In genomic region chr1:205891481-205891880, GRCh38 we compare ENCODE assay signal across 10 cellular contexts. TPM values are rescaled to one million over a fixed set of nuclear protein-coding genes. Genes with fewer than 3 reads are reported as not detected.
DNase-seq lines count a peak whose midpoint lies in the region; FAIRE-seq and TF ChIP-seq lines count a peak whose summit lies in the region.
"Not testable (repeated sequence)": the region's sequence is repeated elsewhere in the genome, so short reads cannot be mapped to it uniquely, and the experiment has no call there.
"Had no signal": no experiment of that assay in that cellular context is flagged by ENCODE, and none has a peak within 500 bp of the region (broad histone marks: within the 10 kb centered on the region; RNA-seq: fewer than 3 reads in every experiment).

No MANE protein-coding gene starts in this region.

- not testable (repeated sequence) for H4K91ac ChIP-seq in trophoblast cell (ENCODE audit: low read depth, low read length)

- H3K4me1 Mint-ChIP-seq in astrocyte (ENCODE audit: low read depth, unreplicated experiment) = peaks cover 35% of the 10 kb centered on the region

- no CpG with 5 or more reads among the region's 2 CpGs for WGBS in trophoblast cell (ENCODE audit: extremely low coverage, insufficient coverage, insufficient read length)

- H3K18ac ChIP-seq in trophoblast cell (ENCODE audit: low read length) = not testable (repeated sequence)

- not testable (repeated sequence) for H3K14ac ChIP-seq in trophoblast cell (ENCODE audit: low read length)

- H3K27ac ChIP-seq in astrocyte (ENCODE audit: low read depth, low read length); trophoblast cell (ENCODE audit: low read depth, low read length): not testable (repeated sequence)

- not testable (repeated sequence) for H3K4me3 ChIP-seq in astrocyte (ENCODE audit: insufficient read depth, low read depth, low read length); choroid plexus epithelial cell (ENCODE audit: low read depth, low read length); fibroblast of the aortic adventitia (ENCODE audit: low read depth, low read length); trophoblast cell (ENCODE audit: low read depth, low read length)

- H4K20me1 ChIP-seq in astrocyte (ENCODE audit: insufficient read depth, low read length) = not testable (repeated sequence)

- FAIRE-seq in astrocyte (lab: Jason Lieb, UNC) = not testable (repeated sequence)

- not testable (repeated sequence) for H2BK5ac ChIP-seq in trophoblast cell (ENCODE audit: low read depth, low read length, poor library complexity)

- not testable (repeated sequence) for H3K23ac ChIP-seq in trophoblast cell (ENCODE audit: low read length)

- H2BK120ac ChIP-seq in trophoblast cell (ENCODE audit: insufficient read depth, low read length, poor library complexity) = not testable (repeated sequence)

- H3K4me3 Mint-ChIP-seq in astrocyte (ENCODE audit: unreplicated experiment) = not testable (repeated sequence)

- not testable (repeated sequence) for H3K36me3 ChIP-seq in astrocyte (ENCODE audit: insufficient read depth, low read length); trophoblast cell (ENCODE audit: control insufficient read depth in 1 of 2, insufficient read depth in 2 of 2, low read length in 2 of 2)

- not testable (repeated sequence) for H3K79me1 ChIP-seq in trophoblast cell (ENCODE audit: low read length)

- TF ChIP-seq CTCF in astrocyte (IDR thresholded peaks at IDR 0.05; ENCODE audit: insufficient read depth, low read depth, low read length); choroid plexus epithelial cell (conservative IDR thresholded peaks at IDR 0.05; ENCODE audit: low read depth, low read length); fibroblast of the aortic adventitia (IDR thresholded peaks at IDR 0.05; ENCODE audit: insufficient read depth, low read length): not testable (repeated sequence)

- not testable (repeated sequence) for H2AK5ac ChIP-seq in trophoblast cell (ENCODE audit: low read length)

- peak overlapping the region; percentile 50 for H3K27ac Mint-ChIP-seq in astrocyte (ENCODE audit: unreplicated experiment)

- H4K8ac ChIP-seq in trophoblast cell (ENCODE audit: low read depth, low read length) = not testable (repeated sequence)

- not testable (repeated sequence) for H2AFZ ChIP-seq in astrocyte (ENCODE audit: low read depth, low read length); trophoblast cell (ENCODE audit: insufficient read depth, low read length, poor library complexity)

- H4K12ac ChIP-seq in trophoblast cell (ENCODE audit: low read depth, low read length) = not testable (repeated sequence)

- not testable (repeated sequence) for H3K4ac ChIP-seq in trophoblast cell (ENCODE audit: low read depth, low read length)

- not testable (repeated sequence) for H3K9me3 ChIP-seq in astrocyte (ENCODE audit: insufficient read depth, low read depth, low read length); trophoblast cell (ENCODE audit: insufficient read depth, low read depth, low read length)

- H3K9ac ChIP-seq in astrocyte (ENCODE audit: low read length); trophoblast cell (ENCODE audit: low read length): not testable (repeated sequence)

- peaks cover 10% of the 10 kb centered on the region for H3K9me3 Mint-ChIP-seq in astrocyte (ENCODE audit: unreplicated experiment)

- peaks cover 15% of the 10 kb centered on the region for H3K4me1 ChIP-seq in astrocyte (ENCODE audit: insufficient read depth, low read length)
- H3K4me1 ChIP-seq in trophoblast cell (ENCODE audit: control insufficient read depth in 1 of 2, insufficient read depth in 2 of 2, low read length in 2 of 2) = not testable (repeated sequence)

- H3K4me2 ChIP-seq in astrocyte (ENCODE audit: low read length); trophoblast cell (ENCODE audit: low read length): not testable (repeated sequence)

- not testable (repeated sequence) for H3K27me3 Mint-ChIP-seq in astrocyte (ENCODE audit: low read depth, unreplicated experiment)

- DNase-seq in AG20443 (ENCODE audit: low spot score) (peak; percentile 25), GM04503 (ENCODE audit: low read depth) (peak; percentile 30), NCI-H82 (lab: John Stamatoyannopoulos, UW) (peak; percentile 19), astrocyte (ENCODE audit: low read depth) (peak; percentile 59), choroid plexus epithelial cell (ENCODE audit: low read depth) (peak; percentile 31), fibroblast of the aortic adventitia (ENCODE audit: low read depth) (peak; percentile 43), trophoblast cell (peak; percentile 9 to 67)

- not testable (repeated sequence) for H3K79me2 ChIP-seq in astrocyte (ENCODE audit: insufficient read depth, low read length); trophoblast cell (ENCODE audit: control insufficient read depth, insufficient read depth, low read length, poor library complexity)

- not testable (repeated sequence) for H3K36me3 Mint-ChIP-seq in astrocyte (ENCODE audit: low read depth, unreplicated experiment)

- not testable (repeated sequence) for H2BK12ac ChIP-seq in trophoblast cell (ENCODE audit: low read length)

- not testable (repeated sequence) for H3K27me3 ChIP-seq in astrocyte (ENCODE audit: insufficient read depth, low read length); trophoblast cell (ENCODE audit: insufficient read depth, low read length)

RNA-seq across cellular contexts. Expression of gene PM20D1, which starts 41.5 kb away (rescaled TPM):
- not detected in 2 replicates for total RNA-seq in astrocyte
- not detected in 2 replicates for total RNA-seq in fibroblast of the aortic adventitia (ENCODE audit: low replicate concordance)
- not detected in 2 replicates for polyA plus RNA-seq in trophoblast cell (2013)
- total RNA-seq: H4, HepG2 had no signal
- polyA plus RNA-seq: HepG2 had no signal

RNA-seq across cellular contexts. Expression of gene SLC26A9, which starts 51.8 kb away (rescaled TPM):
- not detected in 2 replicates for total RNA-seq in astrocyte
- total RNA-seq in fibroblast of the aortic adventitia (ENCODE audit: low replicate concordance) = not detected in 2 replicates
- polyA plus RNA-seq in trophoblast cell (2013) = 0.01 TPM in 1 of 2 replicates, not detected in the other
- total RNA-seq: CD4-positive, CD25-positive, alpha-beta regulatory T cell; H4 had no signal
- polyA plus RNA-seq: CD4-positive, CD25-positive, alpha-beta regulatory T cell had no signal
